14 cellular contexts compared by ENCODE assay signal in the genomic region with DNA sequence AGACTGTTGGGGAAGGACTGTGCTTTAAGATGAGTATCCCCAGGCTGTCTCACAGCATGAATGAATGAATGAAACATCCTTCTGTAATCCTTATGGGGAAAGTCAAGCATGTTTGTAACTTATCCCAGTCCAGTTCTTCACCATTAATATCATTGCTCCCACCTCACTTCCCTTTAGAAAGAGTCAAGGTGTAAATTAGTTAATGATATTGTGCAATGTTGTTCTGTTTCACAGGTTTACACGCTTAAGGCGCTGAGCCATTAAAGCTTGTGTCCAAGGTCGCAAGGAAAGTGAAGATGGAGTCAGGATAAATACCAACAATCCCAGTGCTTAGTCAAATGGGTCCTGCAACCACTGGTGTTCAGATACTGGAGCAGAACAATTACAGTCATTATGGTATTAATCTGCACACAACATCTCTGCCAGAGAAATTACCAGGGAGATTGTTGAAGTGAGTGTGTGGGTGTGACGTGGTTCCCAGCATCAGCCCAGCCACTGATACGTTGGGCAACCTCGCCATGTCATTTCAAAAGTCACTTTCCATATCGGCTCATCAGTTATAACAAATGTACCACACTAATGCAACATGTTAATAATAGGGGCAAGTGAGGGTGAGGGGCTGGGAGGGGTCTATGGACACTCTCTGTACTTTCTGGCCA. TPM values are rescaled to one million over a fixed set of nuclear protein-coding genes. Genes with fewer than 3 reads are reported as not detected.
DNase-seq lines count a peak whose midpoint lies in the region; ATAC-seq and TF ChIP-seq lines count a peak whose summit lies in the region.
"Had no signal": no experiment of that assay in that cellular context is flagged by ENCODE, and none has a peak within 500 bp of the region (broad histone marks: within the 10 kb centered on the region; RNA-seq: fewer than 3 reads in every experiment).

No MANE protein-coding gene starts in this region.

- peaks cover 4% of the 10 kb centered on the region for H3K27me3 ChIP-seq in CD4-positive, alpha-beta memory T cell (ENCODE audit: insufficient read depth, low read length)
- peaks cover 9% of the 10 kb centered on the region for H3K27me3 ChIP-seq in KMS-11 (ENCODE audit: insufficient read depth, low read depth)

- H3K9me3 Mint-ChIP-seq in CD4-positive, alpha-beta memory T cell, result peaks cover 0 to 13% (median 5%) of the 10 kb centered on the region in 8 donors
- H3K9me3 Mint-ChIP-seq in brain, result no peaks in the 10 kb centered on the region
- no peaks in the 10 kb centered on the region for H3K9me3 Mint-ChIP-seq in nephron
- H3K9me3 Mint-ChIP-seq: activated CD4-positive, alpha-beta memory T cell treated with anti-CD3 and anti-CD28 coated beads for 36 hours; activated naive CD4-positive, alpha-beta T cell treated with anti-CD3 and anti-CD28 coated beads, Interleukin-2, amount 10 ng/mL, durations not matched to agents 7 days and 5 days had no signal

- CTCF ChIA-PET in CD4-positive, alpha-beta memory T cell (lab: Charles Lee; ENCODE audit: partially characterized antibody), result no interaction called here

- no peaks in the 10 kb centered on the region for H3K36me3 Mint-ChIP-seq in CD4-positive, alpha-beta memory T cell
- H3K36me3 Mint-ChIP-seq in brain (no peaks in the 10 kb centered on the region), nephron (ENCODE audit: low read depth) (no peaks in the 10 kb centered on the region)
- H3K36me3 Mint-ChIP-seq: activated CD4-positive, alpha-beta memory T cell treated with anti-CD3 and anti-CD28 coated beads for 36 hours; activated naive CD4-positive, alpha-beta T cell treated with anti-CD3 and anti-CD28 coated beads, Interleukin-2, amount 10 ng/mL, durations not matched to agents 7 days and 5 days had no signal

- no peaks in the 10 kb centered on the region for H3K79me2 ChIP-seq in KMS-11 (ENCODE audit: insufficient read depth, low read depth)

- H3K4me2 ChIP-seq in KMS-11, result no peak overlapping the region

- no peak for TF ChIP-seq CTCF in KMS-11 (conservative IDR thresholded peaks at IDR 0.05; ENCODE audit: low read depth, low read length)
- TF ChIP-seq CTCF in brain (conservative IDR thresholded peaks at IDR 0.05), result no peak
- TF ChIP-seq CTCF in nephron (IDR thresholded peaks at IDR 0.05; ENCODE audit: unreplicated experiment in 3 of 3), result no peak

- no peaks in the 10 kb centered on the region for H3K9me3 ChIP-seq in CD4-positive, alpha-beta memory T cell (ENCODE audit: control insufficient read depth in 1 of 2, low read length in 2 of 2)

- POLR2A ChIA-PET in CD4-positive, alpha-beta memory T cell (lab: Charles Lee; ENCODE audit: partially characterized antibody), result no interaction called here

- H3K4me3 Mint-ChIP-seq in CD4-positive, alpha-beta memory T cell, result peak overlapping the region; percentile 26 to 73 (median 62)
- H3K4me3 Mint-ChIP-seq in brain, result peak overlapping the region; percentile 87 to 98 (median 88)
- H3K4me3 Mint-ChIP-seq in nephron, result peak overlapping the region; percentile 90 to 95 (median 91)
- H3K4me3 Mint-ChIP-seq: activated CD4-positive, alpha-beta memory T cell treated with anti-CD3 and anti-CD28 coated beads for 36 hours; activated naive CD4-positive, alpha-beta T cell treated with anti-CD3 and anti-CD28 coated beads, Interleukin-2, amount 10 ng/mL, durations not matched to agents 7 days and 5 days had no signal

- peaks cover 34 to 37% of the 10 kb centered on the region in 2 donors for H3K27me3 Mint-ChIP-seq in CD4-positive, alpha-beta memory T cell
- peaks cover 63% of the 10 kb centered on the region for H3K27me3 Mint-ChIP-seq in brain
- peaks cover 45% of the 10 kb centered on the region for H3K27me3 Mint-ChIP-seq in nephron (ENCODE audit: low read depth)

- DNase-seq in CD4-positive, alpha-beta memory T cell, result no peak
- DNase-seq: activated CD4-positive, alpha-beta memory T cell treated with anti-CD3 and anti-CD28 coated beads for 36 hours; activated naive CD4-positive, alpha-beta T cell treated with anti-CD3 and anti-CD28 coated beads, Interleukin-2, amount 10 ng/mL, durations not matched to agents 7 days and 5 days; GF-D8; NCI-H1092 treated with DMSO at 0.1 percent for 48 hours; NCI-H226; substantia nigra had no signal

- no peak overlapping the region for H3K9ac ChIP-seq in KMS-11

- intact Hi-C loops in CD4-positive, alpha-beta memory T cell (cut with micrococcal nuclease), result no loop called here

- H3K4me1 Mint-ChIP-seq in CD4-positive, alpha-beta memory T cell, result peaks cover 8 to 25% (median 14%) of the 10 kb centered on the region in 4 donors
- peaks cover 51% of the 10 kb centered on the region for H3K4me1 Mint-ChIP-seq in brain
- peaks cover 27% of the 10 kb centered on the region for H3K4me1 Mint-ChIP-seq in nephron

- no peak overlapping the region for H3K27ac ChIP-seq in CD4-positive, alpha-beta memory T cell (ENCODE audit: low read depth, low read length)
- no peak overlapping the region for H3K27ac ChIP-seq in KMS-11

- peaks cover 10% of the 10 kb centered on the region for H3K4me1 ChIP-seq in CD4-positive, alpha-beta memory T cell (ENCODE audit: insufficient read depth, low read length)
- H3K4me1 ChIP-seq in KMS-11 (ENCODE audit: low read depth, poor library complexity, severe bottlenecking), result peaks cover 9% of the 10 kb centered on the region

- no peak overlapping the region for H3K27ac Mint-ChIP-seq in CD4-positive, alpha-beta memory T cell
- peak overlapping the region in 1 of 5 experiments; percentile 67 for H3K27ac Mint-ChIP-seq in brain
- peak overlapping the region in 1 of 3 experiments; percentile 38 for H3K27ac Mint-ChIP-seq in nephron
- H3K27ac Mint-ChIP-seq: activated CD4-positive, alpha-beta memory T cell treated with anti-CD3 and anti-CD28 coated beads for 36 hours; activated naive CD4-positive, alpha-beta T cell treated with anti-CD3 and anti-CD28 coated beads, Interleukin-2, amount 10 ng/mL, durations not matched to agents 7 days and 5 days had no signal

- no peaks in the 10 kb centered on the region for H3K36me3 ChIP-seq in CD4-positive, alpha-beta memory T cell (ENCODE audit: insufficient read depth, low read length)
- H3K36me3 ChIP-seq in KMS-11 (ENCODE audit: insufficient read depth), result no peaks in the 10 kb centered on the region

- H2AFZ ChIP-seq in KMS-11 (ENCODE audit: low read depth), result peak overlapping the region; percentile 100; the same call in 1 of the 2 replicates

- ATAC-seq in HG03521 (IDR thresholded peaks at IDR 0.05; ENCODE audit: unreplicated experiment) (no peak), HG02588 (IDR thresholded peaks at IDR 0.05; ENCODE audit: unreplicated experiment) (no peak), HG03039 (IDR thresholded peaks at IDR 0.05; ENCODE audit: unreplicated experiment) (no peak), GM19463 (IDR thresholded peaks at IDR 0.05; ENCODE audit: unreplicated experiment) (no peak)

- no peaks in the 10 kb centered on the region for H4K20me1 ChIP-seq in KMS-11 (ENCODE audit: insufficient read depth)

- H3K4me3 ChIP-seq in CD4-positive, alpha-beta memory T cell (ENCODE audit: low read length in 2 of 2), result no peak overlapping the region
- no peak overlapping the region for H3K4me3 ChIP-seq in KMS-11 (IDR thresholded peaks at IDR 0.05; ENCODE audit: insufficient read depth, low read depth, low read length)

RNA-seq across cellular contexts. Expression of a gene that starts 1.5 kb away (rescaled TPM):
- total RNA-seq in CD4-positive, alpha-beta memory T cell, result under 1 TPM in 1 of 2 experiments, not detected in 1; 0.17 TPM
- polyA plus RNA-seq in CD4-positive, alpha-beta memory T cell, result under 1 TPM in 1 of 2 donors, not detected in 1; 0.05 TPM
- 39.3 TPM for polyA plus RNA-seq in brain (ENCODE audit: insufficient read depth, low read depth, low replicate concordance)

Comparison
In these comparisons a context has a peak if more than half of its experiments do, and no peak if none do; other contexts are left out.
1. RNA of a gene that starts 1.5 kb away (polyA plus RNA-seq): 39.3 TPM in brain (single experiment); 0.05 TPM in CD4-positive, alpha-beta memory T cell; every median in the first group is over 10 times any median in the second.
2. Peak in every context shown above with its lines, with median percentiles within 50 percentile points of each other: H3K4me3 Mint-ChIP-seq.